Comparison of ENCODE assay signal across 8 cellular contexts in genomic region chr15:63553388-63553791, GRCh38. TPM values are rescaled to one million over a fixed set of nuclear protein-coding genes. Genes with fewer than 3 reads are reported as not detected.
A peak's percentile ranks its signal among the peaks of the same experiment; 100 is the strongest.
DNase-seq lines count a peak whose midpoint lies in the region; ATAC-seq and TF ChIP-seq lines count a peak whose summit lies in the region.

No MANE protein-coding gene starts in this region.

- no peak for TF ChIP-seq CTCF in left ventricle myocardium inferior (IDR thresholded peaks at IDR 0.05; ENCODE audit: borderline replicate concordance)

- H3K4me2 ChIP-seq in skeletal muscle satellite cell (ENCODE audit: low read length): peak overlapping the region; percentile 67

- H3K4me3 ChIP-seq in left ventricle myocardium inferior: peak overlapping the region; percentile 14
- H3K4me3 ChIP-seq in skeletal muscle satellite cell (ENCODE audit: low read length): peak overlapping the region; percentile 7

- H3K27me3 ChIP-seq in left ventricle myocardium inferior (ENCODE audit: low read depth) (no peaks in the 10 kb centered on the region), skeletal muscle satellite cell (ENCODE audit: control insufficient read depth, insufficient read depth, low read length) (no peaks in the 10 kb centered on the region)

- H3K4me3 Mint-ChIP-seq in activated T-cell treated with anti-CD3 and anti-CD28 coated beads, Interleukin-2, amount 50 U/mL, for 72 hours: peak overlapping the region in 1 of 2 donors; percentile 52
- H3K4me3 Mint-ChIP-seq in activated T-helper 1 cell treated with anti-CD3 and anti-CD28 coated beads, Interleukin-12 subunit alpha, Interleukin-12 subunit beta, Interleukin-2, Interleukin-4 antibody, amounts not matched to agents 30 ng/mL and 10 ng/mL and 1 ng/mL, durations not matched to agents 14 hours and 24 hours and 36 hours: no peak overlapping the region

- peaks cover 8% of the 10 kb centered on the region for H3K36me3 ChIP-seq in left ventricle myocardium inferior
- peaks cover 11% of the 10 kb centered on the region for H3K36me3 ChIP-seq in skeletal muscle satellite cell (ENCODE audit: insufficient read depth, low read length)

- ATAC-seq in activated T-cell treated with anti-CD3 and anti-CD28 coated beads, Interleukin-2, amount 50 U/mL, for 72 hours (replicated peaks in 1 of 2): peak; percentile 27 to 43
- ATAC-seq in HG03460 (IDR thresholded peaks at IDR 0.05; ENCODE audit: unreplicated experiment): no peak

- DNase-seq in activated T-cell treated with anti-CD3 and anti-CD28 coated beads, Interleukin-2, amount 50 U/mL, for 72 hours: no peak
- no peak for DNase-seq in activated T-cell treated with anti-CD3 and anti-CD28 coated beads, Interleukin-2, amount 50 U/mL, for 1 hour
- no peak for DNase-seq in activated T-helper 1 cell treated with anti-CD3 and anti-CD28 coated beads, Interleukin-12 subunit alpha, Interleukin-12 subunit beta, Interleukin-2, Interleukin-4 antibody, amounts not matched to agents 30 ng/mL and 10 ng/mL and 1 ng/mL, durations not matched to agents 14 hours and 24 hours and 36 hours (ENCODE audit: low spot score)
- DNase-seq in left ventricle myocardium inferior (no peak), activated gamma-delta T cell treated with Interleukin-2 at 50 U/mL for 16 hours (no peak)
- no peak for DNase-seq in activated naive CD4-positive, alpha-beta T cell treated with Interleukin-2 at 50 U/mL for 16 hours

- H3K9me3 ChIP-seq in left ventricle myocardium inferior (replicated peaks): no peaks in the 10 kb centered on the region
- no peaks in the 10 kb centered on the region for H3K9me3 ChIP-seq in skeletal muscle satellite cell (replicated peaks; ENCODE audit: low read length)

- intact Hi-C loops in activated T-helper 1 cell treated with anti-CD3 and anti-CD28 coated beads, Interleukin-12 subunit alpha, Interleukin-12 subunit beta, Interleukin-2, Interleukin-4 antibody, amounts not matched to agents 30 ng/mL and 10 ng/mL and 1 ng/mL, durations not matched to agents 14 hours and 24 hours and 36 hours (cut with micrococcal nuclease): loop anchor here (5.0 kb wide), 1 partner anchor 46 kb away; no protein-coding TSS in a partner anchor
- intact Hi-C loops in left ventricle myocardium inferior (cut with micrococcal nuclease): loop anchor here (10.0 kb wide), 1 partner anchor 49 kb away; the partner anchor contains the start of gene USP3

- no peaks in the 10 kb centered on the region for H3K27me3 Mint-ChIP-seq in activated T-cell treated with anti-CD3 and anti-CD28 coated beads, Interleukin-2, amount 50 U/mL, for 72 hours (ENCODE audit: low read depth)
- H3K27me3 Mint-ChIP-seq in activated T-helper 1 cell treated with anti-CD3 and anti-CD28 coated beads, Interleukin-12 subunit alpha, Interleukin-12 subunit beta, Interleukin-2, Interleukin-4 antibody, amounts not matched to agents 30 ng/mL and 10 ng/mL and 1 ng/mL, durations not matched to agents 14 hours and 24 hours and 36 hours (ENCODE audit: insufficient read depth): no peaks in the 10 kb centered on the region

- peak overlapping the region; percentile 67 for H3K27ac ChIP-seq in left ventricle myocardium inferior (replicated peaks)

- H3K4me1 ChIP-seq in left ventricle myocardium inferior (peaks cover 33% of the 10 kb centered on the region), skeletal muscle satellite cell (ENCODE audit: control insufficient read depth, insufficient read depth, low read length) (peaks cover 35% of the 10 kb centered on the region)

- H3K9me3 Mint-ChIP-seq in activated T-cell treated with anti-CD3 and anti-CD28 coated beads, Interleukin-2, amount 50 U/mL, for 72 hours: no peaks in the 10 kb centered on the region
- H3K9me3 Mint-ChIP-seq in activated T-helper 1 cell treated with anti-CD3 and anti-CD28 coated beads, Interleukin-12 subunit alpha, Interleukin-12 subunit beta, Interleukin-2, Interleukin-4 antibody, amounts not matched to agents 30 ng/mL and 10 ng/mL and 1 ng/mL, durations not matched to agents 14 hours and 24 hours and 36 hours: no peaks in the 10 kb centered on the region

- H3K4me1 Mint-ChIP-seq in activated T-cell treated with anti-CD3 and anti-CD28 coated beads, Interleukin-2, amount 50 U/mL, for 72 hours (ENCODE audit: low read depth): peaks cover 44% of the 10 kb centered on the region
- peaks cover 34% of the 10 kb centered on the region for H3K4me1 Mint-ChIP-seq in activated T-helper 1 cell treated with anti-CD3 and anti-CD28 coated beads, Interleukin-12 subunit alpha, Interleukin-12 subunit beta, Interleukin-2, Interleukin-4 antibody, amounts not matched to agents 30 ng/mL and 10 ng/mL and 1 ng/mL, durations not matched to agents 14 hours and 24 hours and 36 hours (ENCODE audit: low read depth)

- H3K27ac Mint-ChIP-seq in activated T-cell treated with anti-CD3 and anti-CD28 coated beads, Interleukin-2, amount 50 U/mL, for 72 hours: peak overlapping the region; percentile 4
- peak overlapping the region; percentile 40 for H3K27ac Mint-ChIP-seq in activated T-helper 1 cell treated with anti-CD3 and anti-CD28 coated beads, Interleukin-12 subunit alpha, Interleukin-12 subunit beta, Interleukin-2, Interleukin-4 antibody, amounts not matched to agents 30 ng/mL and 10 ng/mL and 1 ng/mL, durations not matched to agents 14 hours and 24 hours and 36 hours

- H3K9ac ChIP-seq in skeletal muscle satellite cell (ENCODE audit: low read depth, low read length): peak overlapping the region; percentile 57

- H3K36me3 Mint-ChIP-seq in activated T-cell treated with anti-CD3 and anti-CD28 coated beads, Interleukin-2, amount 50 U/mL, for 72 hours (ENCODE audit: insufficient read depth in 2 of 2): peaks cover 0 to 15% of the 10 kb centered on the region in 2 donors
- peaks cover 34% of the 10 kb centered on the region for H3K36me3 Mint-ChIP-seq in activated T-helper 1 cell treated with anti-CD3 and anti-CD28 coated beads, Interleukin-12 subunit alpha, Interleukin-12 subunit beta, Interleukin-2, Interleukin-4 antibody, amounts not matched to agents 30 ng/mL and 10 ng/mL and 1 ng/mL, durations not matched to agents 14 hours and 24 hours and 36 hours (ENCODE audit: low read depth)

RNA-seq across cellular contexts. Expression of gene FBXL22, which starts 43.8 kb away (rescaled TPM):
- 1 to 10 TPM in 1 of 2 donors, under 1 TPM in 1; 0.79 to 1.3 TPM for total RNA-seq in activated T-cell treated with anti-CD3 and anti-CD28 coated beads, Interleukin-2, amount 50 U/mL, for 72 hours
- 0.83 and 0.88 TPM in 2 replicates for total RNA-seq in activated T-helper 1 cell treated with anti-CD3 and anti-CD28 coated beads, Interleukin-12 subunit alpha, Interleukin-12 subunit beta, Interleukin-2, Interleukin-4 antibody, amounts not matched to agents 30 ng/mL and 10 ng/mL and 1 ng/mL, durations not matched to agents 14 hours and 24 hours and 36 hours
- total RNA-seq in left ventricle myocardium inferior: 29.5 TPM
- under 0.01 and 0.51 TPM in 2 replicates for total RNA-seq in skeletal muscle satellite cell (2012; rRNA removed)

RNA-seq across cellular contexts. Expression of gene USP3, which starts 49.0 kb away (rescaled TPM):
- total RNA-seq in activated T-cell treated with anti-CD3 and anti-CD28 coated beads, Interleukin-2, amount 50 U/mL, for 72 hours: 10 to 100 TPM; 66.5 to 78.0 TPM
- 46.9 and 58.9 TPM in 2 replicates for total RNA-seq in activated T-helper 1 cell treated with anti-CD3 and anti-CD28 coated beads, Interleukin-12 subunit alpha, Interleukin-12 subunit beta, Interleukin-2, Interleukin-4 antibody, amounts not matched to agents 30 ng/mL and 10 ng/mL and 1 ng/mL, durations not matched to agents 14 hours and 24 hours and 36 hours
- total RNA-seq in left ventricle myocardium inferior: 17.2 TPM
- 32.1 and 37.0 TPM in 2 replicates for total RNA-seq in skeletal muscle satellite cell (2012; rRNA removed)

Comparison
In these comparisons a context has a peak if more than half of its experiments do, and no peak if none do; other contexts are left out.
1. RNA of gene FBXL22, which starts 43.8 kb away (total RNA-seq): 29.5 TPM in left ventricle myocardium inferior (single experiment); 0.79 to 1.3 TPM in activated T-cell treated with anti-CD3 and anti-CD28 coated beads, Interleukin-2, amount 50 U/mL, for 72 hours and 0.83 to 0.88 TPM in activated T-helper 1 cell treated with anti-CD3 and anti-CD28 coated beads, Interleukin-12 subunit alpha, Interleukin-12 subunit beta, Interleukin-2, Interleukin-4 antibody, amounts not matched to agents 30 ng/mL and 10 ng/mL and 1 ng/mL, durations not matched to agents 14 hours and 24 hours and 36 hours; every median in the first group is over 10 times any median in the second.